9 cellular contexts compared by ENCODE assay signal in the genomic region with DNA sequence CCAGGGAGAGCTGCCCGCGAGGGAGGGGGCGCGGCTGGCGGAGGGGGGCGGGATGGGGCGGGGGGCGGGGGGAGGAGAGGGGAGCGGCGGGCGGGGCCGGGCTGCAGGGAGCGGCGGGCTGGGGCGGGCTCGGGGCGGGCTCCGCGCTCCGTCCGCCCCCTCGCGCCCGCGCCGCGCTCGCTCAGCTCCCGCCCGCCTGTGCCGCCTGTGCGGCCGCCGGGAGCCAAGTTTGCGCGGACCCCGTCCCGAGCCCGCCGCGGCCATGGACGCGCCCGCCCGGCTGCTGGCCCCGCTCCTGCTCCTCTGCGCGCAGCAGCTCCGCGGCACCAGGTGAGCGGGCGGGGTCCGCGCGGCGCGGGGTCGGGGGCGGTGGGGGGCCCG. TPM values are rescaled to one million over a fixed set of nuclear protein-coding genes. Genes with fewer than 3 reads are reported as not detected.
DNase-seq lines count a peak whose midpoint lies in the region; ATAC-seq, FAIRE-seq and TF ChIP-seq lines count a peak whose summit lies in the region.
"Had no signal": no experiment of that assay in that cellular context is flagged by ENCODE, and none has a peak within 500 bp of the region (broad histone marks: within the 10 kb centered on the region; RNA-seq: fewer than 3 reads in every experiment).

GABRD (plus strand) TSS at position 184 of the 381 bp plus-strand sequence; CDS start at position 263, 79 bp downstream.

- DNase-seq in A549 (ENCODE audit: low read depth in 1 of 2, low spot score in 1 of 2) (no peak), G401 (ENCODE audit: low spot score) (peak; percentile 45), left kidney (ENCODE audit: low read depth, low spot score) (peak; percentile 73), GM19240 (ENCODE audit: insufficient read length, low spot score) (no peak), ecto neural progenitor cell (ENCODE audit: low spot score) (no peak)
- peak; percentile 35 for DNase-seq in activated naive CD4-positive, alpha-beta T cell treated with anti-CD3 and anti-CD28 coated beads, Interleukin-2, amount 50 U/mL, for 16 hours

- POLR2A ChIA-PET in A549 (lab: Yijun Ruan, JAX), result no interaction called here

- no peak for TF ChIP-seq EP300 in A549 (IDR thresholded peaks at IDR 0.05)

- in situ Hi-C loops in G401 (cut with HindIII; ENCODE audit: low sequenced_read_pairs), result no loop called here

- no peak for FAIRE-seq in A549 (lab: Jason Lieb, UNC)

- no CpG with 5 or more reads among the region's 60 CpGs for WGBS in A549 (ENCODE audit: missing lambda C conversion rate)

- peak within 1 kb of the TSS; percentile 53 for H3K4me3 ChIP-seq in A549

- TF ChIP-seq POLR2A in A549 (IDR thresholded peaks at IDR 0.05; ENCODE audit: low read length), result no peak

- CTCF ChIA-PET in A549 (lab: Yijun Ruan, JAX), result interaction anchor here (0.5 to 3.6 kb wide), 2 partner anchors 25 to 26 kb away, joined by 3 to 13 read pairs; no protein-coding TSS in a partner anchor

- no peaks in the 10 kb centered on the region for H3K9me3 ChIP-seq in A549

- no peak for TF ChIP-seq CTCF in A549 (IDR thresholded peaks at IDR 0.05)

- peak within 1 kb of the TSS; percentile 91 for H3K4me2 ChIP-seq in A549

- H3K4me1 ChIP-seq in A549, result 0 out of 3 replicates have a peak, but pooled peaks cover 6% of the 10 kb centered on the region

- ATAC-seq in A549 (0 out of 6 replicates have a peak, but pooled peaks of 1 of the 2 experiments have one; percentile 15), GM21381 (IDR thresholded peaks at IDR 0.05; ENCODE audit: unreplicated experiment) (no peak), GM18909 (IDR thresholded peaks at IDR 0.05; ENCODE audit: poor library complexity, unreplicated experiment) (no peak)
- ATAC-seq: sciatic nerve had no signal

- no peak for TF ChIP-seq RAD21 in A549 (conservative IDR thresholded peaks at IDR 0.05 in 1 of 2, IDR thresholded peaks at IDR 0.05 in 1 of 2)

- H3K27ac ChIP-seq in A549, result peak within 1 kb of the TSS in 1 of 2 experiments; percentile 78; a peak in 3 of 6 replicates

TF ChIP-seq in A549, 52 proteins besides CTCF, POLR2A, EP300 and RAD21:
- no peak for TF ChIP-seq EHF (CRISPR knock-in tag; IDR thresholded peaks at IDR 0.05)
- TF ChIP-seq BCL3 (IDR thresholded peaks at IDR 0.05), result no peak
- TF ChIP-seq GATA3 (IDR thresholded peaks at IDR 0.05; ENCODE audit: borderline replicate concordance), result no peak
- no peak for TF ChIP-seq TP53 (CRISPR knock-in tag; IDR thresholded peaks at IDR 0.05)
- no peak for TF ChIP-seq POLR2AphosphoS2 (conservative IDR thresholded peaks at IDR 0.05; ENCODE audit: low read length)
- no peak for TF ChIP-seq HEYL (CRISPR knock-in tag; IDR thresholded peaks at IDR 0.05)
- no peak for TF ChIP-seq RCOR1 (IDR thresholded peaks at IDR 0.05; ENCODE audit: low read depth, low read length)
- TF ChIP-seq RFX5 (IDR thresholded peaks at IDR 0.05), result no peak
- no peak for TF ChIP-seq CBX8 (IDR thresholded peaks at IDR 0.05)
- TF ChIP-seq MAZ (IDR thresholded peaks at IDR 0.05; ENCODE audit: borderline replicate concordance, low read depth, low read length), result no peak
- TF ChIP-seq, protein P1, sequence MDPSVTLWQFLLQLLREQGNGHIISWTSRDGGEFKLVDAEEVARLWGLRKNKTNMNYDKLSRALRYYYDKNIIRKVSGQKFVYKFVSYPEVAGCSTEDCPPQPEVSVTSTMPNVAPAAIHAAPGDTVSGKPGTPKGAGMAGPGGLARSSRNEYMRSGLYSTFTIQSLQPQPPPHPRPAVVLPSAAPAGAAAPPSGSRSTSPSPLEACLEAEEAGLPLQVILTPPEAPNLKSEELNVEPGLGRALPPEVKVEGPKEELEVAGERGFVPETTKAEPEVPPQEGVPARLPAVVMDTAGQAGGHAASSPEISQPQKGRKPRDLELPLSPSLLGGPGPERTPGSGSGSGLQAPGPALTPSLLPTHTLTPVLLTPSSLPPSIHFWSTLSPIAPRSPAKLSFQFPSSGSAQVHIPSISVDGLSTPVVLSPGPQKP (IDR thresholded peaks at IDR 0.05; ENCODE audit: low read depth, low read length), result no peak
- no peak for TF ChIP-seq HOXB13 (CRISPR knock-in tag; IDR thresholded peaks at IDR 0.05; ENCODE audit: low read depth)
- no peak for TF ChIP-seq MAX (IDR thresholded peaks at IDR 0.05)
- TF ChIP-seq, protein P2, sequence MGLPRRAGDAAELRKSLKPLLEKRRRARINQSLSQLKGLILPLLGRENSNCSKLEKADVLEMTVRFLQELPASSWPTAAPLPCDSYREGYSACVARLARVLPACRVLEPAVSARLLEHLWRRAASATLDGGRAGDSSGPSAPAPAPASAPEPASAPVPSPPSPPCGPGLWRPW (IDR thresholded peaks at IDR 0.05), result no peak
- no peak for TF ChIP-seq CBX2 (IDR thresholded peaks at IDR 0.05; ENCODE audit: borderline replicate concordance, low read depth)
TF ChIP-seq in A549: peak in this region for 0.

RNA-seq across cellular contexts. Expression of gene GABRD, which starts in this region (rescaled TPM):
- 0.12 and 0.17 TPM in 2 replicates for polyA plus RNA-seq in A549 (2011; rRNA removed)
- polyA plus RNA-seq in A549 (2012; cell fraction: cytosol; rRNA removed), result 0.33 and 0.86 TPM in 2 replicates
- 0.90 and 1.5 TPM in 2 replicates for polyA plus RNA-seq in A549 (2012; cell fraction: nucleus; rRNA removed)
- 0.16 to 0.52 TPM (median 0.38 TPM) in 3 replicates for polyA plus RNA-seq in A549 (2017; fragmentation: RNase III; extraction: RNeasy Plus Mini Kit Qiagen cat#74134 plus additional on column Dnase treatment)
- 0.49 TPM in 1 of 2 replicates, not detected in the other for polyA minus RNA-seq in A549 (2011; rRNA and poly(A)+ RNA removed)
- total RNA-seq in G401 (2014; rRNA removed; shearing (Covaris generic)), result 1.1 and 1.2 TPM in 2 replicates
- total RNA-seq: sciatic nerve had no signal

Comparison
In these comparisons a context has a peak if more than half of its experiments do, and no peak if none do; other contexts are left out.
1. DNase-seq: peak in G401 (single experiment), activated naive CD4-positive, alpha-beta T cell treated with anti-CD3 and anti-CD28 coated beads, Interleukin-2, amount 50 U/mL, for 16 hours (single experiment) and left kidney (single experiment); none in A549 (0 of 2), GM19240 (single experiment) and ecto neural progenitor cell (single experiment).